In the genomic region with DNA sequence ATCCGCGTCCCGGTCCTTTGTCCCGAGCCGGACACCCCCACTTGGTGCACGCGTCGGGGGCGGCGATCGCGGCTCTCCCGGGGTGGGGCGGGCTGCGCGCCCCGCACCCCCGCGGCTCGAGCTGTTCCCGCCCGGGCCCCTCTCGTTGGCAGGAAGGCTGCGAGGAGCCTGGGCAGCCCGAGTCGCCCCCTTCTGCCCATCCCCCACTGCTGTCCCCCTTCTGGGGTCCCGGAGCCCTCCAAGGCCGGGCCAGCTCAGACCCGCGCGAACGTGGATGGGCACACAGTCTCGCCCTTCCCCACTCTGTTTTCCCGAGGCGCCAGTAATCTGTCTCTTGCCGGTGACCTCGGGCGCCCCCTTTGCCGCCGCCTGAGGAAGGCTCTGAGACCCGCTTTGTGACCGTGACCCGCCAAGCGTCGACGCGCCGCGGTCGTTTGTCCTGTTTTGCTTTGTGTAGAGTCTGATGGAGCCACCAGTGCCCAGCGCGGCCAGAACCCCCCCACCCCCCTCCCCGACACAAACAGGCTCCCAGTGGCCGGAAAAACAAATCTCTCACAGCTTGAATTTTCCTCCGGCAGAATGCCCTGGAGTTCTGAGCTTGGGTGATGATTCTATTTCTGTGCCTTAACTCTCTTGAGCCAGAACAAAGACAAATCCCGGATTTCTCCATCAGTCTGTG, we compare ENCODE assay signal across 1 cellular context.
TF ChIP-seq lines count a peak whose summit lies in the region.

No MANE protein-coding gene starts in this region.

TF ChIP-seq in SK-N-SH, 30 proteins besides CTCF, POLR2A, EP300 and RAD21 (continued from another document):
- TF ChIP-seq, protein P1, sequence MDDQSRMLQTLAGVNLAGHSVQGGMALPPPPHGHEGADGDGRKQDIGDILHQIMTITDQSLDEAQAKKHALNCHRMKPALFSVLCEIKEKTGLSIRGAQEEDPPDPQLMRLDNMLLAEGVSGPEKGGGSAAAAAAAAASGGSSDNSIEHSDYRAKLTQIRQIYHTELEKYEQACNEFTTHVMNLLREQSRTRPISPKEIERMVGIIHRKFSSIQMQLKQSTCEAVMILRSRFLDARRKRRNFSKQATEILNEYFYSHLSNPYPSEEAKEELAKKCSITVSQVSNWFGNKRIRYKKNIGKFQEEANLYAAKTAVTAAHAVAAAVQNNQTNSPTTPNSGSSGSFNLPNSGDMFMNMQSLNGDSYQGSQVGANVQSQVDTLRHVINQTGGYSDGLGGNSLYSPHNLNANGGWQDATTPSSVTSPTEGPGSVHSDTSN (IDR thresholded peaks at IDR 0.05) = no peak
- TF ChIP-seq JUND (IDR thresholded peaks at IDR 0.05) (no peak), ELF1 (IDR thresholded peaks at IDR 0.05) (no peak), SMC3 (IDR thresholded peaks at IDR 0.05; ENCODE audit: low read depth, low read length) (peak; percentile 12; the same call in 1 of the 2 replicates), RCOR1 (IDR thresholded peaks at IDR 0.05; ENCODE audit: low read length) (no peak), FOXJ3 (CRISPR knock-in tag; IDR thresholded peaks at IDR 0.05) (no peak), POLR2AphosphoS5 (IDR thresholded peaks at IDR 0.05; ENCODE audit: low read depth, low read length) (no peak)
- TF ChIP-seq, protein P2, sequence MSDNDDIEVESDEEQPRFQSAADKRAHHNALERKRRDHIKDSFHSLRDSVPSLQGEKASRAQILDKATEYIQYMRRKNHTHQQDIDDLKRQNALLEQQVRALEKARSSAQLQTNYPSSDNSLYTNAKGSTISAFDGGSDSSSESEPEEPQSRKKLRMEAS (IDR thresholded peaks at IDR 0.05; ENCODE audit: low read depth) = peak; percentile 20; the same call in 1 of the 2 replicates
